In genomic region chr9:128159784-128160602, GRCh38 we compare ENCODE assay signal across 1 cellular context.
TF ChIP-seq lines count a peak whose summit lies in the region.

Gene BBLN (plus strand): TSS chr9:128160265. CDS start chr9:128160408, 143 bp downstream.

TF ChIP-seq in HepG2, 621 proteins besides CTCF, POLR2A, EP300 and RAD21 (continued from another document and continues in another):
- TF ChIP-seq AHDC1 (CRISPR knock-in tag; IDR thresholded peaks at IDR 0.05; ENCODE audit: borderline replicate concordance): no peak
- peak; percentile 86 for TF ChIP-seq IRF9 (CRISPR knock-in tag; IDR thresholded peaks at IDR 0.05; ENCODE audit: borderline replicate concordance)
- TF ChIP-seq KAT8 (CRISPR knock-in tag; IDR thresholded peaks at IDR 0.05): peak; percentile 79
- 0 out of 2 replicates have a peak, but pooled peaks have one; percentile 27 for TF ChIP-seq TOE1 (CRISPR knock-in tag; IDR thresholded peaks at IDR 0.05)
- peak; percentile 93 for TF ChIP-seq ZNF687 (CRISPR knock-in tag; IDR thresholded peaks at IDR 0.05)
- no peak for TF ChIP-seq ZHX2 (IDR thresholded peaks at IDR 0.05; ENCODE audit: low read depth)
- no peak for TF ChIP-seq ZHX2 (CRISPR knock-in tag; IDR thresholded peaks at IDR 0.05; ENCODE audit: borderline replicate concordance)
- TF ChIP-seq TERF1 (CRISPR knock-in tag; IDR thresholded peaks at IDR 0.05): no peak
- TF ChIP-seq ZNF501 (CRISPR knock-in tag; IDR thresholded peaks at IDR 0.05): peak; percentile 10; the same call in 1 of the 2 replicates
- TF ChIP-seq MIXL1 (CRISPR knock-in tag; IDR thresholded peaks at IDR 0.05): no peak
- TF ChIP-seq ZNF841 (CRISPR knock-in tag; IDR thresholded peaks at IDR 0.05; ENCODE audit: borderline replicate concordance): no peak
- no peak for TF ChIP-seq ZFP36L1 (CRISPR knock-in tag; IDR thresholded peaks at IDR 0.05)
- no peak for TF ChIP-seq MAFK (conservative IDR thresholded peaks at IDR 0.05 in 1 of 2, IDR thresholded peaks at IDR 0.05 in 1 of 2; ENCODE audit: low read length in 2 of 2)
- no peak for TF ChIP-seq ZNF775 (CRISPR knock-in tag; IDR thresholded peaks at IDR 0.05; ENCODE audit: borderline replicate concordance)
- TF ChIP-seq ZNF496 (CRISPR knock-in tag; IDR thresholded peaks at IDR 0.05; ENCODE audit: insufficient replicate concordance): no peak
- no peak for TF ChIP-seq EHMT2 (IDR thresholded peaks at IDR 0.05; ENCODE audit: borderline replicate concordance, low read depth, low read length)
- TF ChIP-seq ZBTB33 (CRISPR knock-in tag; IDR thresholded peaks at IDR 0.05): no peak
- TF ChIP-seq RNF219 (CRISPR knock-in tag; IDR thresholded peaks at IDR 0.05): no peak
- TF ChIP-seq SP140L (CRISPR knock-in tag; IDR thresholded peaks at IDR 0.05; ENCODE audit: borderline replicate concordance): no peak
- TF ChIP-seq ZNF30 (CRISPR knock-in tag; IDR thresholded peaks at IDR 0.05): no peak
- TF ChIP-seq SRY (CRISPR knock-in tag; IDR thresholded peaks at IDR 0.05): peak; percentile 43; the same call in 1 of the 2 replicates
- peak; percentile 8 for TF ChIP-seq ZNF781 (CRISPR knock-in tag; IDR thresholded peaks at IDR 0.05; ENCODE audit: borderline replicate concordance, not compliant biosample characterization)
- TF ChIP-seq ZNF230 (CRISPR knock-in tag; IDR thresholded peaks at IDR 0.05): no peak
- TF ChIP-seq MBNL3 (CRISPR knock-in tag; conservative IDR thresholded peaks at IDR 0.05): no peak
- TF ChIP-seq ADNP (CRISPR knock-in tag; IDR thresholded peaks at IDR 0.05): no peak
- no peak for TF ChIP-seq ZNF75D (CRISPR knock-in tag; IDR thresholded peaks at IDR 0.05; ENCODE audit: borderline replicate concordance)
- TF ChIP-seq ZNF260 (CRISPR knock-in tag; IDR thresholded peaks at IDR 0.05; ENCODE audit: borderline replicate concordance, low read depth): no peak
- TF ChIP-seq ZNF136 (CRISPR knock-in tag; IDR thresholded peaks at IDR 0.05; ENCODE audit: low read depth): no peak
- TF ChIP-seq TEAD3 (CRISPR knock-in tag; optimal IDR thresholded peaks at IDR 0.05; ENCODE audit: borderline replicate concordance): no peak
- no peak for TF ChIP-seq ZBTB21 (CRISPR knock-in tag; IDR thresholded peaks at IDR 0.05)
- TF ChIP-seq FOXK1 (CRISPR knock-in tag; IDR thresholded peaks at IDR 0.05; ENCODE audit: borderline replicate concordance, low read depth): no peak
- TF ChIP-seq KLF13 (CRISPR knock-in tag; IDR thresholded peaks at IDR 0.05): no peak
- no peak for TF ChIP-seq ZBTB44 (CRISPR knock-in tag; IDR thresholded peaks at IDR 0.05)
- no peak for TF ChIP-seq REPIN1 (CRISPR knock-in tag; IDR thresholded peaks at IDR 0.05; ENCODE audit: borderline replicate concordance, low read depth)
